In the genomic region with DNA sequence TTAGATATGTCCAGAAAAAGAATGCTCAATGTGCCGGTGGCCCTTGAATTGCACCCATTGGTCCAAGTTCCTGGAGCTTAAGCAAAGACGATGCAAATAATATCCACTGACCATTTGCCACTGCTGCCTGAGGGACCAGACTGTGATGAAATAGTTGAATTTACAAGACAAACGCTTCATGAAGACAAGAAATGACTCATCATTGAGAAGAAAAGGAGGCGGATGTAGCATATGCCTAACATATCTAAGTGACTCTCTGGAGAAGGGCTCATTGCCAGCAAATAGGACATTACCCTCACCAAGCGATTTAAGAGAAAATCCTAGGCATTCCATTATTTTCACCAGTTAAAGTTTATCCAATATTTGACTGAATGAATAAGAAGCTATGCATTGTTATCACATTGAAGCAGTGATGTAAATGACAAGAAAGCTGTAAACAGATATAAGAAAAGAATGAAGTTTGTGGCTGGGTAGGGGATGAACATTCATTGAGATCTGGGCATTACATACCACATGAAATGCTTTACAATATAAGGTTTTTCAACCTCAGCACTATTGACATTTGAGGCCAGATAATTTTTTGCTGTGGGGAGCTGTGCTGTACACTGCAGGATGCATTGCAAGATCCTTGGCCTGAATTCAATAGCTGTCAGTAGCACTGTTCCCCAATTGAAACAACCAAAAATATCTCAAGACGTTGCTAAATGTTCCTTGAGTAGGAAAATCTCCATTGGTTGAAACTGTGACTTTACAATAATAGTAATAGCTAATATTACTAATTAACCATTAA, we compare ENCODE assay signal across 16 cellular contexts. TPM values are rescaled to one million over a fixed set of nuclear protein-coding genes. Genes with fewer than 3 reads are reported as not detected.
DNase-seq lines count a peak whose midpoint lies in the region; FAIRE-seq and TF ChIP-seq lines count a peak whose summit lies in the region.
"Had no signal": no experiment of that assay in that cellular context is flagged by ENCODE, and none has a peak within 500 bp of the region (broad histone marks: within the 10 kb centered on the region; RNA-seq: fewer than 3 reads in every experiment).

No MANE protein-coding gene starts in this region.

- H3K4me3 ChIP-seq in HUES64 (ENCODE audit: low read length) (no peak overlapping the region), bronchial epithelial cell (ENCODE audit: low read depth, low read length) (no peak overlapping the region)
- H3K4me3 ChIP-seq: coronary artery, K562 had no signal

- WGBS in HUES64 = 49% methylated on average over 4 of the region's 6 CpGs

- DNase-seq in DMS53 (lab: John Stamatoyannopoulos, UW) = peak; percentile 55
- DNase-seq in bronchial epithelial cell (ENCODE audit: low read depth) = peak; percentile 88
- peak; percentile 31 for DNase-seq in iPS-NIHi7 (ENCODE audit: extremely low spot score)
- DNase-seq in activated naive CD4-positive, alpha-beta T cell (lab: John Stamatoyannopoulos, UW) = no peak
- no peak for DNase-seq in T-helper 9 cell
- no peak for DNase-seq in NCI-H146 treated with DMSO at 0.1 percent for 48 hours (lab: John Stamatoyannopoulos, UW; ENCODE audit: unreplicated experiment)
- no peak for DNase-seq in NCI-H524 treated with DMSO at 0.1 percent for 48 hours (lab: John Stamatoyannopoulos, UW)
- DNase-seq: naive thymus-derived CD8-positive, alpha-beta T cell; NCI-H187; NCI-H774; stimulated activated naive CD8-positive, alpha-beta T cell treated with anti-CD3 and anti-CD28 coated beads, Interleukin-15, Interleukin-2, amounts not matched to agents 100 U/mL and 50 U/mL, for 24 hours had no signal

- peak; percentile 91 for FAIRE-seq in bronchial epithelial cell (lab: Jason Lieb, UNC)
- FAIRE-seq: K562 had no signal

- no peaks in the 10 kb centered on the region for H3K9me3 ChIP-seq in HUES64 (ENCODE audit: insufficient read depth, low read depth, low read length)

- H3K9ac ChIP-seq in HUES64 (ENCODE audit: low read depth, low read length) = no peak overlapping the region

- TF ChIP-seq CTCF in bronchial epithelial cell (IDR thresholded peaks at IDR 0.05; ENCODE audit: insufficient read depth, low read length, severe bottlenecking) = no peak

- H3K36me3 ChIP-seq in HUES64 (ENCODE audit: insufficient read depth, low read length) (no peaks in the 10 kb centered on the region), bronchial epithelial cell (ENCODE audit: control insufficient read depth, insufficient read depth, low read length) (no peaks in the 10 kb centered on the region)

- peaks cover 19% of the 10 kb centered on the region for H3K4me1 ChIP-seq in HUES64 (ENCODE audit: insufficient read depth, low read length)

- H3K27ac ChIP-seq in HUES64 (ENCODE audit: low read depth, low read length) = 0 out of 2 replicates have a peak overlapping the region, but pooled peaks have one; percentile 44
- H3K27ac ChIP-seq: coronary artery, VCaP had no signal

- H3K27me3 ChIP-seq in HUES64 (ENCODE audit: insufficient read depth, low read length) = no peaks in the 10 kb centered on the region
- H3K27me3 ChIP-seq in bronchial epithelial cell (ENCODE audit: control insufficient read depth, insufficient read depth, low read length) = peaks cover 2% of the 10 kb centered on the region

RNA-seq across cellular contexts. Expression of a gene that starts 49.0 kb away (rescaled TPM):
- polyA plus RNA-seq in HUES64 (2013, experiment 1 of 2) = 2.9 TPM
- polyA plus RNA-seq in HUES64 (2013, experiment 2 of 2) = 5.7 TPM
- under 0.01 TPM in 1 of 2 replicates, not detected in the other for total RNA-seq in bronchial epithelial cell
- total RNA-seq: K562; naive thymus-derived CD8-positive, alpha-beta T cell; SK-MEL-5 had no signal
- polyA plus RNA-seq: K562; naive thymus-derived CD8-positive, alpha-beta T cell had no signal

Comparison
In these comparisons a context has a peak if more than half of its experiments do, and no peak if none do; other contexts are left out.
1. DNase-seq: peak in DMS53 (single experiment), bronchial epithelial cell (single experiment) and iPS-NIHi7 (single experiment); none in activated naive CD4-positive, alpha-beta T cell (0 of 4), T-helper 9 cell (single experiment), NCI-H146 treated with DMSO at 0.1 percent for 48 hours (single experiment) and NCI-H524 treated with DMSO at 0.1 percent for 48 hours (single experiment).